16 cellular contexts compared by ENCODE assay signal in genomic region chr2:71474116-71474743, GRCh38. TPM values are rescaled to one million over a fixed set of nuclear protein-coding genes. Genes with fewer than 3 reads are reported as not detected.
DNase-seq lines count a peak whose midpoint lies in the region; ATAC-seq and TF ChIP-seq lines count a peak whose summit lies in the region.
"Had no signal": no experiment of that assay in that cellular context is flagged by ENCODE, and none has a peak within 500 bp of the region (broad histone marks: within the 10 kb centered on the region; RNA-seq: fewer than 3 reads in every experiment).

No MANE protein-coding gene starts in this region.

- H3K36me3 Mint-ChIP-seq in naive thymus-derived CD4-positive, alpha-beta T cell: no peaks in the 10 kb centered on the region
- H3K36me3 Mint-ChIP-seq in T-cell: no peaks in the 10 kb centered on the region
- H3K36me3 Mint-ChIP-seq: IgD-negative memory B cell had no signal

- H3K27me3 ChIP-seq in HL-60 (ENCODE audit: insufficient read depth, poor library complexity, severe bottlenecking) (no peaks in the 10 kb centered on the region), heart right ventricle (no peaks in the 10 kb centered on the region), body of pancreas (no peaks in the 10 kb centered on the region)
- no peaks in the 10 kb centered on the region for H3K27me3 ChIP-seq in naive thymus-derived CD4-positive, alpha-beta T cell (ENCODE audit: control insufficient read depth in 2 of 2, insufficient read depth in 2 of 2, low read length in 2 of 2)

- H3K4me3 ChIP-seq in HL-60 (replicated peaks; ENCODE audit: insufficient read depth, low read length) (no peak overlapping the region), heart right ventricle (peak overlapping the region in 1 of 10 donors; percentile 6), body of pancreas (no peak overlapping the region)
- H3K4me3 ChIP-seq in naive thymus-derived CD4-positive, alpha-beta T cell (ENCODE audit: low read length): no peak overlapping the region

- no peaks in the 10 kb centered on the region for H3K9me3 ChIP-seq in heart right ventricle
- H3K9me3 ChIP-seq in naive thymus-derived CD4-positive, alpha-beta T cell (ENCODE audit: control insufficient read depth in 2 of 3, low read length in 3 of 3): no peaks in the 10 kb centered on the region
- H3K9me3 ChIP-seq in body of pancreas: no peaks in the 10 kb centered on the region

- no peak overlapping the region for H3K4me3 Mint-ChIP-seq in naive thymus-derived CD4-positive, alpha-beta T cell
- no peak overlapping the region for H3K4me3 Mint-ChIP-seq in T-cell
- H3K4me3 Mint-ChIP-seq: IgD-negative memory B cell had no signal

- H3K27ac Mint-ChIP-seq in naive thymus-derived CD4-positive, alpha-beta T cell: no peak overlapping the region
- H3K27ac Mint-ChIP-seq in T-cell: no peak overlapping the region
- H3K27ac Mint-ChIP-seq: IgD-negative memory B cell had no signal

- WGBS in heart right ventricle, 2 donors: 81 to 84% methylated on average over 5 of the region's 5 CpGs
- WGBS in body of pancreas, 2 donors: 64 to 71% methylated on average over 5 of the region's 5 CpGs

- TF ChIP-seq POLR2A in body of pancreas (IDR thresholded peaks at IDR 0.05): no peak

- H3K27me3 Mint-ChIP-seq in naive thymus-derived CD4-positive, alpha-beta T cell: peaks cover 19 to 27% (median 22%) of the 10 kb centered on the region in 5 donors
- peaks cover 21 to 22% of the 10 kb centered on the region in 2 donors for H3K27me3 Mint-ChIP-seq in T-cell

- CTCF ChIA-PET in naive thymus-derived CD4-positive, alpha-beta T cell (lab: Charles Lee): no interaction called here
- CTCF ChIA-PET in T-cell (lab: Charles Lee): interaction anchor here in 1 of 2 donors (0.6 to 0.7 kb wide), 4 partner anchors 14 to 170 kb away, joined by 6 to 16 read pairs (median 7); no protein-coding TSS in a partner anchor

- H3K4me1 ChIP-seq in heart right ventricle: peaks cover 8 to 80% (median 64%) of the 10 kb centered on the region in 9 donors
- H3K4me1 ChIP-seq in naive thymus-derived CD4-positive, alpha-beta T cell (ENCODE audit: control insufficient read depth in 2 of 2, insufficient read depth in 2 of 2, low read length in 2 of 2): no peaks in the 10 kb centered on the region
- no peaks in the 10 kb centered on the region for H3K4me1 ChIP-seq in body of pancreas

- ATAC-seq in heart right ventricle: peak in 2 of 8 donors; percentile 3 to 11
- ATAC-seq in naive thymus-derived CD4-positive, alpha-beta T cell: peak; percentile 26
- ATAC-seq in body of pancreas: no peak
- no peak for ATAC-seq in T-cell (replicated peaks in 1 of 4)

- peak; percentile 52 to 65 for DNase-seq in HL-60 (ENCODE audit: low read depth in 1 of 2, low spot score in 1 of 2)
- peak; percentile 39 for DNase-seq in SKM-1 (lab: John Stamatoyannopoulos, UW; ENCODE audit: unreplicated experiment)
- no peak for DNase-seq in heart right ventricle
- DNase-seq in naive thymus-derived CD4-positive, alpha-beta T cell: no peak
- DNase-seq in GM13976 (ENCODE audit: low spot score): no peak
- no peak for DNase-seq in body of pancreas
- no peak for DNase-seq in NCI-H2171 treated with DMSO at 0.1 percent for 48 hours (lab: John Stamatoyannopoulos, UW)
- DNase-seq in T-cell: no peak
- DNase-seq: activated CD4-positive, CD25-positive, alpha-beta regulatory T cell; anterior cingulate cortex; DND-41; NCI-H1092; NCI-H2107; NCI-H524 treated with DMSO at 0.1 percent for 48 hours; retina had no signal

- H3K9me3 Mint-ChIP-seq in naive thymus-derived CD4-positive, alpha-beta T cell: no peaks in the 10 kb centered on the region
- no peaks in the 10 kb centered on the region for H3K9me3 Mint-ChIP-seq in T-cell
- H3K9me3 Mint-ChIP-seq: IgD-negative memory B cell had no signal

- intact Hi-C loops in heart right ventricle (cut with DNase I): no loop called here
- intact Hi-C loops in naive thymus-derived CD4-positive, alpha-beta T cell (cut with micrococcal nuclease): no loop called here
- intact Hi-C loops in body of pancreas (cut with DNase I): no loop called here

- TF ChIP-seq CTCF in HL-60 (IDR thresholded peaks at IDR 0.05; ENCODE audit: insufficient read depth, low read length) (no peak), heart right ventricle (IDR thresholded peaks at IDR 0.05) (no peak), GM13976 (IDR thresholded peaks at IDR 0.05; ENCODE audit: borderline replicate concordance, control extremely low read depth, extremely low read depth, insufficient read depth, missing control alignments) (no peak), body of pancreas (IDR thresholded peaks at IDR 0.05) (no peak)

- H3K4me1 Mint-ChIP-seq in naive thymus-derived CD4-positive, alpha-beta T cell: no peaks in the 10 kb centered on the region
- no peaks in the 10 kb centered on the region for H3K4me1 Mint-ChIP-seq in T-cell
- H3K4me1 Mint-ChIP-seq: IgD-negative memory B cell had no signal

- POLR2A ChIA-PET in naive thymus-derived CD4-positive, alpha-beta T cell (lab: Charles Lee): no interaction called here
- POLR2A ChIA-PET in T-cell (lab: Charles Lee): no interaction called here

- H3K27ac ChIP-seq in HL-60 (replicated peaks) (peak overlapping the region; percentile 63), heart right ventricle (peak overlapping the region in 9 of 10 donors; percentile 63 to 86 (median 73)), body of pancreas (peak overlapping the region in 1 of 4 donors; percentile 5)
- H3K27ac ChIP-seq in naive thymus-derived CD4-positive, alpha-beta T cell (ENCODE audit: low read depth, low read length): no peak overlapping the region

- in situ Hi-C loops in GM13976 (cut with MboI; ENCODE audit: low sequenced_read_pairs, unreplicated experiment): no loop called here

- H3K36me3 ChIP-seq in heart right ventricle (peaks cover 0 to 16% (median 0%) of the 10 kb centered on the region in 9 donors), body of pancreas (replicated peaks in 1 of 2; ENCODE audit: insufficient read depth in 1 of 2, low read depth in 2 of 2) (no peaks in the 10 kb centered on the region)
- no peaks in the 10 kb centered on the region for H3K36me3 ChIP-seq in naive thymus-derived CD4-positive, alpha-beta T cell (ENCODE audit: control insufficient read depth in 2 of 3, insufficient read depth in 3 of 3, low read length in 3 of 3)

RNA-seq across cellular contexts. Expression of gene DYSF, which starts 20.9 kb away (rescaled TPM):
- total RNA-seq in heart right ventricle: 100 to 1,000 TPM in 1 of 10 donors, 10 to 100 TPM in 9; 48.3 to 100 (median 71.9) TPM
- polyA plus RNA-seq in heart right ventricle: 10 to 100 TPM; 20.6 to 29.8 TPM
- total RNA-seq in naive thymus-derived CD4-positive, alpha-beta T cell: 10 to 100 TPM in 1 of 5 experiments, 1 to 10 TPM in 1, under 1 TPM in 3; 0.14 to 28.2 (median 0.32) TPM
- polyA plus RNA-seq in naive thymus-derived CD4-positive, alpha-beta T cell: not detected
- total RNA-seq in body of pancreas: 10 to 100 TPM in 1 of 2 donors, 1 to 10 TPM in 1; 3.1 to 10.9 TPM
- 1 to 10 TPM in 3 of 5 donors, under 1 TPM in 2; 0.56 to 3.4 (median 1.9) TPM for total RNA-seq in T-cell

Comparison
In these comparisons a context has a peak if more than half of its experiments do, and no peak if none do; other contexts are left out.
1. DNase-seq: peak in HL-60 (2 of 2) and SKM-1 (single experiment); none in heart right ventricle (0 of 2), naive thymus-derived CD4-positive, alpha-beta T cell (0 of 9), GM13976 (single experiment), body of pancreas (0 of 4), NCI-H2171 treated with DMSO at 0.1 percent for 48 hours (single experiment) and T-cell (0 of 34).